ENCODE assay signal across 8 cellular contexts in the genomic region with DNA sequence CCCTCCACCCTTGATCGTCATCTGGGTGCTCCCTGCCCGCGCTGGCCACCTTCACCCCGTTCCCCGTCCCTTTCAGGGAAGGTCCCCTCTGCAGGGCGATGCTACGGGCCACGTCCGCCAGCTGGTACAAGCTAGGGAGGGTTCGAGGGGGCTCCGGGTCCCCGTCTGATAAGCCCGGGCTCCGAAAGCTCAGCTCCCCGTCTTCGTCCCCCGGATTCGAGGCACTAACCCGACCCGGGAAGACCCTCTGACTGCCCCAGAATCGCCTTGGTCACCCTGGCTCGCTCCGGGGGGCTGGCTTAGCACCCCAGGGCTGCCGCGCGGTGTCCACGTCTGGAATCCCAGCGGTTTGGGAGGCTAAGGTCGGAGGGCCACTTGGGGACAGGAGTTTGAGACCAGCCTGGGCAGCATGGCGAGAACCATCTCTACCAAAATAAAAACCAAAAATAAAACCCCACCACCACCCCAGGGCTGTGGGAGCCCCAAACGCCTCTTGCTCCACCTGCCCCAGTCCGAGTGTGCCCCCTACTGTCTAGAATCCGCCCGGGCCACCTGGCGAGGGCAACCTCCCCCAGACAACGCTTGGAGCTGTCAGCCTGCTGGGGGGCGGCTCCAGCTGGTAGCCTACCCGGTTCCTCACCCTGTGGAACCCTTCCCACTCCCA. TPM values are rescaled to one million over a fixed set of nuclear protein-coding genes. Genes with fewer than 3 reads are reported as not detected.
DNase-seq lines count a peak whose midpoint lies in the region; ATAC-seq and TF ChIP-seq lines count a peak whose summit lies in the region.

No MANE protein-coding gene starts in this region.

- no peaks in the 10 kb centered on the region for H3K9me3 Mint-ChIP-seq in HFFc6
- no peaks in the 10 kb centered on the region for H3K9me3 Mint-ChIP-seq in activated naive CD8-positive, alpha-beta T cell treated with anti-CD3 and anti-CD28 coated beads, Interleukin-2, amount 50 U/mL, for 24 hours

- TF ChIP-seq CTCF in AG09319 (IDR thresholded peaks at IDR 0.05; ENCODE audit: low read depth, low read length) (peak; percentile 68), HFFc6 (IDR thresholded peaks at IDR 0.05) (peak; percentile 76), SU-DHL-6 (IDR thresholded peaks at IDR 0.05; ENCODE audit: insufficient read depth, low read length, poor library complexity, severe bottlenecking) (peak; percentile 90), hepatocyte (IDR thresholded peaks at IDR 0.05; ENCODE audit: poor library complexity) (peak; percentile 62)

- DNase-seq in AG09319 (ENCODE audit: extremely low read depth, low read depth) = no peak
- DNase-seq in HFFc6 = no peak
- peak; percentile 92 for DNase-seq in activated naive CD8-positive, alpha-beta T cell treated with anti-CD3 and anti-CD28 coated beads, Interleukin-2, amount 50 U/mL, for 24 hours
- peak; percentile 73 for DNase-seq in hepatocyte (ENCODE audit: low spot score)

- peaks cover 19% of the 10 kb centered on the region for H3K27me3 Mint-ChIP-seq in HFFc6 (ENCODE audit: insufficient read depth)
- H3K27me3 Mint-ChIP-seq in activated naive CD8-positive, alpha-beta T cell treated with anti-CD3 and anti-CD28 coated beads, Interleukin-2, amount 50 U/mL, for 24 hours = peaks cover 9% of the 10 kb centered on the region

- H3K4me1 Mint-ChIP-seq in HFFc6 (ENCODE audit: low read depth) = peaks cover 26% of the 10 kb centered on the region
- peaks cover 29% of the 10 kb centered on the region for H3K4me1 Mint-ChIP-seq in activated naive CD8-positive, alpha-beta T cell treated with anti-CD3 and anti-CD28 coated beads, Interleukin-2, amount 50 U/mL, for 24 hours

- peak overlapping the region; percentile 51 for H3K4me3 Mint-ChIP-seq in HFFc6
- peak overlapping the region; percentile 78 for H3K4me3 Mint-ChIP-seq in activated naive CD8-positive, alpha-beta T cell treated with anti-CD3 and anti-CD28 coated beads, Interleukin-2, amount 50 U/mL, for 24 hours

- H3K27me3 ChIP-seq in SU-DHL-6 (ENCODE audit: low read length) (no peaks in the 10 kb centered on the region), hepatocyte (peaks cover 8% of the 10 kb centered on the region)

- H3K79me2 ChIP-seq in SU-DHL-6 (ENCODE audit: insufficient read depth, low read length) (peaks cover 29% of the 10 kb centered on the region), hepatocyte (no peaks in the 10 kb centered on the region)

- H3K4me3 ChIP-seq in SU-DHL-6 (ENCODE audit: insufficient read depth, low read length, poor library complexity, severe bottlenecking) = peak overlapping the region; percentile 79
- H3K4me3 ChIP-seq in hepatocyte = peak overlapping the region; percentile 48
- peak overlapping the region; percentile 54 to 73 (median 59) for H3K4me3 ChIP-seq in skin epidermis

- H3K9me3 ChIP-seq in SU-DHL-6 (ENCODE audit: insufficient read depth, low read length) (no peaks in the 10 kb centered on the region), hepatocyte (ENCODE audit: low read depth) (no peaks in the 10 kb centered on the region)

- WGBS in hepatocyte (ENCODE audit: low lambda C conversion rate, missing lambda C conversion rate) = 15% methylated on average over 30 of the region's 38 CpGs

- H4K20me1 ChIP-seq in SU-DHL-6 (ENCODE audit: low read depth, low read length) (no peaks in the 10 kb centered on the region), hepatocyte (ENCODE audit: insufficient read depth, poor library complexity, severe bottlenecking) (no peaks in the 10 kb centered on the region)

- H3K27ac ChIP-seq in SU-DHL-6 (ENCODE audit: low read depth, low read length) = peak overlapping the region; percentile 86
- peak overlapping the region; percentile 91 for H3K27ac ChIP-seq in hepatocyte
- H3K27ac ChIP-seq in skin epidermis = peak overlapping the region in 20 of 21 experiments; percentile 65 to 97 (median 88)

- H3K4me2 ChIP-seq in SU-DHL-6 (ENCODE audit: low read depth, low read length, poor library complexity, severe bottlenecking) = peak overlapping the region; percentile 85
- H3K4me2 ChIP-seq in hepatocyte = peak overlapping the region; percentile 89

- H3K9ac ChIP-seq in SU-DHL-6 (ENCODE audit: low read length) = peak overlapping the region; percentile 81

- no peaks in the 10 kb centered on the region for H3K36me3 Mint-ChIP-seq in HFFc6 (ENCODE audit: low read depth)
- no peaks in the 10 kb centered on the region for H3K36me3 Mint-ChIP-seq in activated naive CD8-positive, alpha-beta T cell treated with anti-CD3 and anti-CD28 coated beads, Interleukin-2, amount 50 U/mL, for 24 hours (ENCODE audit: low read depth)

- ATAC-seq in activated naive CD8-positive, alpha-beta T cell treated with anti-CD3 and anti-CD28 coated beads, Interleukin-2, amount 50 U/mL, for 24 hours = peak; percentile 65
- no peak for ATAC-seq in HG03565 (IDR thresholded peaks at IDR 0.05; ENCODE audit: unreplicated experiment)
- ATAC-seq in HG02623 (IDR thresholded peaks at IDR 0.05; ENCODE audit: unreplicated experiment) = no peak

- H3K27ac Mint-ChIP-seq in HFFc6 = peak overlapping the region; percentile 58
- peak overlapping the region; percentile 57 for H3K27ac Mint-ChIP-seq in activated naive CD8-positive, alpha-beta T cell treated with anti-CD3 and anti-CD28 coated beads, Interleukin-2, amount 50 U/mL, for 24 hours

- H2AFZ ChIP-seq in SU-DHL-6 (ENCODE audit: low read depth, low read length, severe bottlenecking) (peak overlapping the region; percentile 20), hepatocyte (peak overlapping the region; percentile 89)

- H3K36me3 ChIP-seq in SU-DHL-6 (ENCODE audit: low read length) = no peaks in the 10 kb centered on the region
- no peaks in the 10 kb centered on the region for H3K36me3 ChIP-seq in hepatocyte (replicated peaks; ENCODE audit: insufficient read depth, low read depth)

- H3K9me2 ChIP-seq in SU-DHL-6 (replicated peaks; ENCODE audit: insufficient read depth, low read length) (no peaks in the 10 kb centered on the region), hepatocyte (replicated peaks; ENCODE audit: insufficient read depth) (no peaks in the 10 kb centered on the region)

- H3F3A ChIP-seq in SU-DHL-6 (ENCODE audit: insufficient read depth) = peaks cover 18% of the 10 kb centered on the region

- peaks cover 24% of the 10 kb centered on the region for H3K4me1 ChIP-seq in hepatocyte (ENCODE audit: insufficient read depth)

RNA-seq across cellular contexts. Expression of gene SLC43A2, which starts 1.1 kb away (rescaled TPM):
- total RNA-seq in HFFc6 (2021; fragmentation: NEBNext Ultra II Directional; extraction: Animal tissue kit (Norgen Biotek cat#: 25700)) = 10 to 100 TPM in 1 of 6 experiments, 1 to 10 TPM in 5; 6.4 to 11.2 (median 6.9) TPM
- 6.0 and 6.1 TPM in 2 replicates for total RNA-seq in hepatocyte
- polyA plus RNA-seq in hepatocyte = 9.8 and 10.2 TPM in 2 replicates

RNA-seq across cellular contexts. Expression of gene SCARF1, which starts 15.8 kb away (rescaled TPM):
- total RNA-seq in HFFc6 (2021; fragmentation: NEBNext Ultra II Directional; extraction: Animal tissue kit (Norgen Biotek cat#: 25700)) = under 1 TPM; 0.09 to 0.38 (median 0.21) TPM
- total RNA-seq in hepatocyte = 0.93 and 1.2 TPM in 2 replicates
- 1.0 and 2.0 TPM in 2 replicates for polyA plus RNA-seq in hepatocyte

RNA-seq across cellular contexts. Expression of gene RILP, which starts 19.9 kb away (rescaled TPM):
- total RNA-seq in HFFc6 (2021; fragmentation: NEBNext Ultra II Directional; extraction: Animal tissue kit (Norgen Biotek cat#: 25700)) = 1 to 10 TPM; 4.6 to 6.5 (median 5.0) TPM
- 10.3 and 13.7 TPM in 2 replicates for total RNA-seq in hepatocyte
- polyA plus RNA-seq in hepatocyte = 9.9 and 11.1 TPM in 2 replicates

RNA-seq across cellular contexts. Expression of gene PRPF8, which starts 54.9 kb away (rescaled TPM):
- 100 to 1,000 TPM; 224 to 285 (median 248) TPM for total RNA-seq in HFFc6 (2021; fragmentation: NEBNext Ultra II Directional; extraction: Animal tissue kit (Norgen Biotek cat#: 25700))
- total RNA-seq in hepatocyte = 100 and 107 TPM in 2 replicates
- 119 and 125 TPM in 2 replicates for polyA plus RNA-seq in hepatocyte

Comparison
In these comparisons a context has a peak if more than half of its experiments do, and no peak if none do; other contexts are left out.
1. DNase-seq: peak in activated naive CD8-positive, alpha-beta T cell treated with anti-CD3 and anti-CD28 coated beads, Interleukin-2, amount 50 U/mL, for 24 hours (single experiment) and hepatocyte (single experiment); none in AG09319 (single experiment) and HFFc6 (single experiment).
2. Peak in every context shown above with its lines, with median percentiles within 50 percentile points of each other: CTCF ChIP-seq, H3K27ac ChIP-seq and H3K4me3 ChIP-seq.